Comparison of ENCODE assay signal across 1 cellular context in the genomic region with DNA sequence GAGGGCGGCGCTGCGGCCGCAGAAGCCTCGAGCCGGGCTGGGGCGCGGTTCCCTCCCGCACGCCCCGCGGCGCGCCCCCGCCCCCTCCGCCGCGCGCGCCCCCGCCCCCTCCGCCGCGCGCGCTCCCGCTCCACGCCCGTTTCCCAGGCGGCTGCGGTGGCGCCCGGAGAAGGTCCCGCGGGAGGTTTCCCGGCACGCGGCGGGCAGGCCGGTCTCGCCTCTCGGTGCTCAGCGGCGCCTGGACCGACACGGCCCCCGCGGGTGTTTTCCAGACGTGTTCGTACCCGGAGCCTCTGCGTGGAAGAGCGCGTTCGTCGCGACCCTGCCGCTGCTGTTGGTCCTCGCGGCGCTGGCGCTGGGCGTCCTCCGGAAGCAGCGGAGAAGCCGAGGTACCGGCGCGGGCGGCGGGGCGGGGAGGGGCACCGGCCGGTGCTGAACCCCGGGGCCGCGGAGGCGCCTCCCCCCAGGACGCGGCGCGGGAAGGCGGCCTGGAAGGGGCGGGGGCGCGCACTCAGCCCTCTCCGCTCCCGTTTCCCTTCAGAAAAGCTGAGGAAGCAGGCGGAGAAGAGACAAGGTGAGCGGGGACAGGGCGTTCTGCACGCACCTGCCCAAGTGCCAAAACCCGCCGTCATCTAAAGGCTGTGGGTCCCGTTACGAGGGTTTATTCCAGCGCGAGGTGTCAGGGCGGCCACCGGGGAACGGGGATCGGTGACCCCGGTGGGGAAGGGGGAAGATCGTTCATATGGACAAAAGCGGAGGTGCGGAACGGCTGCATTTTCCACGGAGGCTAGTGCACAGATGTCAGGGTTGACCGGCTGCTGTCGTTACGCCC.
TF ChIP-seq lines count a peak whose summit lies in the region.

No MANE protein-coding gene starts in this region.

TF ChIP-seq in H1, 55 proteins besides CTCF, POLR2A, EP300 and RAD21 (continued from another document):
- no peak for TF ChIP-seq ATF3 (IDR thresholded peaks at IDR 0.05; ENCODE audit: insufficient read depth, low read depth, low read length)
- TF ChIP-seq KDM5A (IDR thresholded peaks at IDR 0.05; ENCODE audit: low read length) = no peak
- TF ChIP-seq TCF12 (IDR thresholded peaks at IDR 0.05; ENCODE audit: low read depth, low read length) = no peak
- 0 out of 2 replicates have a peak, but pooled peaks have one; percentile 8 for TF ChIP-seq MAX (IDR thresholded peaks at IDR 0.05)
